Comparison of ENCODE assay signal across 8 cellular contexts in the genomic region with DNA sequence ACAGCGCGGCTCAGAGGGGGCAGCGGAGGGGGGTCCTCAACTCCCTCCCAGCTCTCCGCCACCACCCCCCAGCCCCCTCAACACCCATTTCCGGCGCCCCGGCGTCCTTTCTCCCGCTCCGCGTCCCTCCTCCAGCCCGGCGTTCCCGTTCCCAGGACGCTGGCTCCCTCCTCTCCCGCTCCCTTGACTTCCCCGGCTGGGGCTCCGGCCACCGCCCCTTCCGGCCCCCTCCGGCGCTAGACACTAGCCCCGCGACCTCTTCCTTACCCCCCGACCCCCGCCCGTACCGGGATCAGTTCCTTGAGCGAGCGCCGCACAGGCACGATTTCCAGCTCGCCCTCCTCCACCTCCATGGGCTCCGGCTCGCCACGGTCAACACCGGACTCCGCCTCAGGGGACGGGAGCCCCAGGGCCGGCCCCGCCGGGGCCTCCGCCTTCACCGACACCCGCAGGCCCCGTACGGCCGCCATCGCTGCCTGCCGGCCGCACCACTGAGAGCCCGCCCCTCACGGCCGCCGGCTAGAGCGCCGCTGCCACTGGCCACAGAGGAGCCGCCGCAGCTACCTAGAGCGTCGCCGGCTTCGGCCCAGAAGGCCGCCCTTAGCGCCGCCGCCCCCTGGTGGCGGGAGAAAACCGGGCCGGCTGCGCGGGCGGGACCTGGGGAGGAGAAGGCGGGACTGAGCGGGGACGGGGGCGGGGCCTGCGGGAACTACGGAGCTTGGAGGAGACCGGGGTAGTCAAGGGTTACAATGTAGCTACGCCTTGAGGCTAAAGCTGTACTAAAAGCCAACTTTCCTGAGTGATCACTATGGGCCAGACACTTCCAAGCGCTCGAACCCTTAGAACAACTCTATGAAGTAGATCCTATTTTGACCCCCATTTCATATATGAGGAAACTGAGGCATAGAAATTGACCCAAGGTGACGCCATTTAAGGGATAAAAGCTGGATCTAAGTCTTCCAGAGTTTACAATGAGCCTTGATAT. TPM values are rescaled to one million over a fixed set of nuclear protein-coding genes. Genes with fewer than 3 reads are reported as not detected.
DNase-seq lines count a peak whose midpoint lies in the region; ATAC-seq, FAIRE-seq and TF ChIP-seq lines count a peak whose summit lies in the region.

A gene with protein sequence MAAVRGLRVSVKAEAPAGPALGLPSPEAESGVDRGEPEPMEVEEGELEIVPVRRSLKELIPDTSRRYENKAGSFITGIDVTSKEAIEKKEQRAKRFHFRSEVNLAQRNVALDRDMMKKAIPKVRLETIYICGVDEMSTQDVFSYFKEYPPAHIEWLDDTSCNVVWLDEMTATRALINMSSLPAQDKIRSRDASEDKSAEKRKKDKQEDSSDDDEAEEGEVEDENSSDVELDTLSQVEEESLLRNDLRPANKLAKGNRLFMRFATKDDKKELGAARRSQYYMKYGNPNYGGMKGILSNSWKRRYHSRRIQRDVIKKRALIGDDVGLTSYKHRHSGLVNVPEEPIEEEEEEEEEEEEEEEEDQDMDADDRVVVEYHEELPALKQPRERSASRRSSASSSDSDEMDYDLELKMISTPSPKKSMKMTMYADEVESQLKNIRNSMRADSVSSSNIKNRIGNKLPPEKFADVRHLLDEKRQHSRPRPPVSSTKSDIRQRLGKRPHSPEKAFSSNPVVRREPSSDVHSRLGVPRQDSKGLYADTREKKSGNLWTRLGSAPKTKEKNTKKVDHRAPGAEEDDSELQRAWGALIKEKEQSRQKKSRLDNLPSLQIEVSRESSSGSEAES (minus strand): TSS at position 493 of the 985 bp plus-strand sequence. CDS start 23 bp downstream, at position 470.

- TF ChIP-seq CTCF in OCI-LY1 (IDR thresholded peaks at IDR 0.05; ENCODE audit: low read length) (peak; percentile 95), endothelial cell of umbilical vein (IDR thresholded peaks at IDR 0.05; ENCODE audit: extremely low read depth in 1 of 2, insufficient read depth in 1 of 2, low read depth in 1 of 2, low read length in 2 of 2) (peak; percentile 97)

- no peaks in the 10 kb centered on the region for H3K9me2 ChIP-seq in OCI-LY1 (ENCODE audit: low read depth, low read length)

- FAIRE-seq in endothelial cell of umbilical vein (lab: Jason Lieb, UNC) = peak; percentile 91

- no peaks in the 10 kb centered on the region for H3K27me3 ChIP-seq in HUES64 (ENCODE audit: insufficient read depth, low read length)
- peaks cover 4% of the 10 kb centered on the region; the same call in 1 of the 2 replicates for H3K27me3 ChIP-seq in OCI-LY1 (ENCODE audit: insufficient read depth, low read length)
- H3K27me3 ChIP-seq in endothelial cell of umbilical vein (ENCODE audit: control insufficient read depth in 2 of 2, insufficient read depth in 2 of 2, low read length in 2 of 2) = no peaks in the 10 kb centered on the region

- H3K79me2 ChIP-seq in OCI-LY1 (ENCODE audit: insufficient read depth, low read length) = no peaks in the 10 kb centered on the region; the same call in 1 of the 2 replicates
- peaks cover 33% of the 10 kb centered on the region for H3K79me2 ChIP-seq in endothelial cell of umbilical vein (ENCODE audit: control insufficient read depth, insufficient read depth, low read length)

- peak; percentile 78 for DNase-seq in DMS114 treated with DMSO at 0.1 percent for 48 hours (lab: John Stamatoyannopoulos, UW; ENCODE audit: unreplicated experiment)
- peak; percentile 97 for DNase-seq in activated CD8-positive, alpha-beta memory T cell treated with anti-CD3 and anti-CD28 coated beads, Interleukin-2, amount 50 U/mL, for 48 hours
- peak; percentile 93 for DNase-seq in endothelial cell of umbilical vein (ENCODE audit: low read depth, low spot score)
- peak; percentile 91 for DNase-seq in middle frontal gyrus (ENCODE audit: extremely low spot score, low spot score)
- peak; percentile 84 to 91 for DNase-seq in stimulated activated CD8-positive, alpha-beta memory T cell treated with anti-CD3 and anti-CD28 coated beads, Interleukin-2, amount 100 ng/mL, for 48 hours (ENCODE audit: low read depth in 2 of 2)

- H3K4me3 ChIP-seq in HUES64 (ENCODE audit: low read length) (peak within 1 kb of the TSS; percentile 89), OCI-LY1 (ENCODE audit: low read depth, low read length, poor library complexity, severe bottlenecking) (peak within 1 kb of the TSS; percentile 74), endothelial cell of umbilical vein (replicated peaks in 1 of 3; ENCODE audit: insufficient read depth in 1 of 3, low read depth in 1 of 3, low read length in 3 of 3) (peak within 1 kb of the TSS; percentile 75 to 97 (median 79))

- BruUV-seq in endothelial cell of umbilical vein (replicated peaks; lab: Mats Ljungman, UMichigan) = no TSS peak

- dilution Hi-C loops in endothelial cell of umbilical vein (cut with MboI; ENCODE audit: extremely low pct_ligation_motif_present, low sequenced_read_pairs) = no loop called here

- H3K4me2 ChIP-seq in OCI-LY1 (ENCODE audit: low read length) = peak within 1 kb of the TSS; percentile 80
- H3K4me2 ChIP-seq in endothelial cell of umbilical vein (ENCODE audit: insufficient read depth, low read length) = peak within 1 kb of the TSS; percentile 96

- no peaks in the 10 kb centered on the region for H3F3A ChIP-seq in OCI-LY1 (ENCODE audit: insufficient read depth, low read length)

- H3K4me1 ChIP-seq in HUES64 (ENCODE audit: insufficient read depth, low read length) = peaks cover 6% of the 10 kb centered on the region; the same call in 1 of the 2 replicates
- H3K4me1 ChIP-seq in OCI-LY1 (ENCODE audit: insufficient read depth, low read length, severe bottlenecking) = peaks cover 20% of the 10 kb centered on the region
- peaks cover 9% of the 10 kb centered on the region for H3K4me1 ChIP-seq in endothelial cell of umbilical vein (ENCODE audit: control insufficient read depth, extremely low read depth, insufficient read depth, low read length)

- no peaks in the 10 kb centered on the region for H3K9me1 ChIP-seq in endothelial cell of umbilical vein (replicated peaks; ENCODE audit: control insufficient read depth, extremely low read depth, insufficient read depth, low read length)

- H3K27ac ChIP-seq in HUES64 (ENCODE audit: low read depth, low read length) (peak within 1 kb of the TSS; percentile 92), OCI-LY1 (ENCODE audit: low read depth, low read length, poor library complexity, severe bottlenecking) (no peak within 1 kb of the TSS), endothelial cell of umbilical vein (ENCODE audit: insufficient read depth, low read depth, low read length) (peak within 1 kb of the TSS; percentile 67)

- H3K9me3 ChIP-seq in HUES64 (ENCODE audit: insufficient read depth, low read depth, low read length) = no peaks in the 10 kb centered on the region
- H3K9me3 ChIP-seq in OCI-LY1 (ENCODE audit: low read length) = no peaks in the 10 kb centered on the region
- H3K9me3 ChIP-seq in endothelial cell of umbilical vein (replicated peaks; ENCODE audit: control insufficient read depth, insufficient read depth, low read length) = no peaks in the 10 kb centered on the region

- CTCF ChIA-PET in endothelial cell of umbilical vein (lab: Charles Lee) = interaction anchor here (0.5 to 5.4 kb wide), 25 partner anchors 8 to 1357 kb away, joined by 3 to 63 read pairs (median 4); a partner anchor contains a TSS

- intact Hi-C loops in endothelial cell of umbilical vein (cut with micrococcal nuclease) = loop anchor here (1.0 to 5.0 kb wide), 2 partner anchors 47 to 109 kb away; a partner anchor contains a TSS

- POLR2A ChIA-PET in endothelial cell of umbilical vein (lab: Charles Lee) = interaction anchor here (0.6 to 0.9 kb wide), 2 partner anchors 85 to 108 kb away, joined by 3 read pairs; no protein-coding TSS in a partner anchor

- ATAC-seq in GM21447 (IDR thresholded peaks at IDR 0.05; ENCODE audit: unreplicated experiment) = peak; percentile 86

- H3K36me3 ChIP-seq in HUES64 (ENCODE audit: insufficient read depth, low read length) (peaks cover 33% of the 10 kb centered on the region), OCI-LY1 (ENCODE audit: insufficient read depth, low read length) (peaks cover 27% of the 10 kb centered on the region), endothelial cell of umbilical vein (ENCODE audit: control insufficient read depth in 2 of 2, extremely low read depth in 1 of 2, insufficient read depth in 2 of 2, low read length in 2 of 2) (peaks cover 3 to 5% of the 10 kb centered on the region in 2 experiments)

- H4K20me1 ChIP-seq in OCI-LY1 (ENCODE audit: insufficient read depth, low read length) = no peaks in the 10 kb centered on the region
- H4K20me1 ChIP-seq in endothelial cell of umbilical vein (replicated peaks; ENCODE audit: control insufficient read depth, extremely low read depth, insufficient read depth, low read length) = no peaks in the 10 kb centered on the region

- peak within 1 kb of the TSS; percentile 98 for H3K9ac ChIP-seq in HUES64 (ENCODE audit: low read depth, low read length)
- peak within 1 kb of the TSS; percentile 85 for H3K9ac ChIP-seq in OCI-LY1 (ENCODE audit: low read length)
- H3K9ac ChIP-seq in endothelial cell of umbilical vein (replicated peaks; ENCODE audit: extremely low read depth, insufficient read depth, low read length) = peak within 1 kb of the TSS; percentile 93

- WGBS in HUES64 = 1% methylated on average over 84 of the region's 84 CpGs

- no peak within 1 kb of the TSS for H2AFZ ChIP-seq in OCI-LY1 (ENCODE audit: low read length)
- H2AFZ ChIP-seq in endothelial cell of umbilical vein (ENCODE audit: low read depth, low read length) = peak within 1 kb of the TSS; percentile 94

- TF ChIP-seq POLR2A in endothelial cell of umbilical vein (IDR thresholded peaks at IDR 0.05; ENCODE audit: low read depth, low read length) = peak; percentile 87

TF ChIP-seq in endothelial cell of umbilical vein, 7 proteins besides CTCF, POLR2A, EP300 and RAD21:
- TF ChIP-seq GATA2 (IDR thresholded peaks at IDR 0.05; ENCODE audit: insufficient read depth, insufficient read length, low read depth, low read length) = no peak
- peak; percentile 95 for TF ChIP-seq POLR2AphosphoS5 (IDR thresholded peaks at IDR 0.05; ENCODE audit: insufficient read depth, low read depth, low read length)
- no peak for TF ChIP-seq EZH2 (IDR thresholded peaks at IDR 0.05; ENCODE audit: borderline replicate concordance, low read depth, low read length, severe bottlenecking)
TF ChIP-seq in endothelial cell of umbilical vein: peak in this region for 1.

RNA-seq across cellular contexts. Expression of the gene that starts here (rescaled TPM):
- 35.6 TPM for polyA plus RNA-seq in HUES64 (2013, experiment 1 of 2)
- polyA plus RNA-seq in HUES64 (2013, experiment 2 of 2) = 36.1 TPM
- total RNA-seq in endothelial cell of umbilical vein = 51.1 and 52.2 TPM in 2 replicates
- 13.7 and 18.2 TPM in 2 replicates for polyA plus RNA-seq in endothelial cell of umbilical vein
- polyA plus RNA-seq in endothelial cell of umbilical vein (2011; cell fraction: cytosol; rRNA removed) = 11.9 and 12.1 TPM in 2 replicates
- polyA plus RNA-seq in endothelial cell of umbilical vein (2011; cell fraction: nucleus; rRNA removed) = 62.7 and 82.9 TPM in 2 replicates
- 38.9 and 40.6 TPM in 2 replicates for polyA plus RNA-seq in endothelial cell of umbilical vein (2012)
- 23.0 and 28.6 TPM in 2 replicates for polyA minus RNA-seq in endothelial cell of umbilical vein
- 7.9 TPM for polyA minus RNA-seq in endothelial cell of umbilical vein (2011; cell fraction: cytosol; rRNA and poly(A)+ RNA removed)
- 27.6 and 51.3 TPM in 2 replicates for polyA minus RNA-seq in endothelial cell of umbilical vein (2011; cell fraction: nucleus; rRNA and poly(A)+ RNA removed)
